In the genomic region with DNA sequence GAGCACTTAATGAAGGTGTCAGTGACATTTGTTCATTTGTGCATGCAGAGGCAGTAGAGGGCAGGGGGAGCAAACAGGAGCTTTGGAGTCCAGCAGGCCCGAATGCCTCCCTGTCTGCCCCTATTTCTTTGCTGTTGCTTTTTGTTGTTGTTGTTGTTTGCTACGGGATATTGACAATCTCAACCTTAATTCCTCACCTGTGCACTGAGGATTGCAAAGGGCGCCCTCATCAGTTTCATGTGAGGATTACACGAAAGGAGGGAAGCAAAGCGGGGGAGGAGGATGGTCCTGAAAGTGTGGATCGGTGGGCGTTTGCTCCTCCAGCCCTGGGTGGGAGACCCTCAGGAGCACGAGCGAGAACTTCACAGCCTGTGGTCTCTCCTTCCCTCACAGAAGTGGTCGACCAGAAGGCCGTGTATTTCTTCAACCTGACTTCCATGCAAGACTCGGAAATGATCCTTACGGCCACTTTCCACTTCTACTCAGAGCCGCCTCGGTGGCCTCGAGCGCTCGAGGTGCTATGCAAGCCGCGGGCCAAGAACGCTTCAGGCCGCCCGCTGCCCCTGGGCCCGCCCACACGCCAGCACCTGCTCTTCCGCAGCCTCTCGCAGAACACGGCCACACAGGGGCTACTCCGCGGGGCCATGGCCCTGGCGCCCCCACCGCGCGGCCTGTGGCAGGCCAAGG, we compare ENCODE assay signal across 12 cellular contexts. TPM values are rescaled to one million over a fixed set of nuclear protein-coding genes. Genes with fewer than 3 reads are reported as not detected.
DNase-seq lines count a peak whose midpoint lies in the region; ATAC-seq, FAIRE-seq and TF ChIP-seq lines count a peak whose summit lies in the region.
"Had no signal": no experiment of that assay in that cellular context is flagged by ENCODE, and none has a peak within 500 bp of the region (broad histone marks: within the 10 kb centered on the region; RNA-seq: fewer than 3 reads in every experiment).

No MANE protein-coding gene starts in this region.

- H3K79me1 ChIP-seq in H1 (ENCODE audit: low read depth, low read length) = no peaks in the 10 kb centered on the region

- TF ChIP-seq CTCF in LNCAP (IDR thresholded peaks at IDR 0.05) (peak; percentile 38; the same call in 1 of the 2 replicates), H1 (IDR thresholded peaks at IDR 0.05; ENCODE audit: control extremely low read depth in 1 of 3, insufficient read depth in 1 of 3, low read depth in 1 of 3, low read length in 3 of 3) (peak; percentile 60 to 81 (median 70)), retinal pigment epithelial cell (conservative IDR thresholded peaks at IDR 0.05; ENCODE audit: low read depth, low read length) (peak; percentile 42)

- no peaks in the 10 kb centered on the region for H3K36me3 ChIP-seq in H1 (ENCODE audit: control insufficient read depth in 2 of 4, insufficient read depth in 4 of 4, low read length in 3 of 4)

- no peak overlapping the region for H3K9ac ChIP-seq in H1 (replicated peaks in 1 of 4; ENCODE audit: extremely low read depth in 1 of 4, low read depth in 3 of 4, low read length in 3 of 4)

- H2AFZ ChIP-seq in H1 (ENCODE audit: low read length) = no peak overlapping the region

- H3K56ac ChIP-seq in H1 (replicated peaks; ENCODE audit: insufficient read length, low read depth, low read length) = no peak overlapping the region

- H3K4me3 Mint-ChIP-seq in activated T-cell treated with anti-CD3 and anti-CD28 coated beads, Interleukin-2, amount 50 U/mL, for 72 hours = no peak overlapping the region
- H3K4me3 Mint-ChIP-seq: dendritic cell treated with granulocyte-macrophage colony-stimulating factor and Interleukin-4, amounts not matched to agents 40 ng/mL and 50 ng/mL, for 4 days; stimulated activated memory B cell treated with anti-CD40 and anti-IgM and Interleukin-4, amounts not matched to agents 10 μg/mL and 1 μg/mL and 100 μg/mL, for 72 hours had no signal

- peak; percentile 68 to 72 for TF ChIP-seq RAD21 in H1 (IDR thresholded peaks at IDR 0.05 in 1 of 2, conservative IDR thresholded peaks at IDR 0.05 in 1 of 2; ENCODE audit: low read depth in 2 of 2, low read length in 2 of 2)

- POLR2A ChIA-PET in H1 (lab: Charles Lee; ENCODE audit: partially characterized antibody) = interaction anchor here (1.2 kb wide), 1 partner anchor 10 kb away, joined by 3 read pairs; no protein-coding TSS in a partner anchor

- H3K4me3 ChIP-seq in H1 (ENCODE audit: extremely low read depth in 1 of 4, insufficient read depth in 2 of 4, low read depth in 3 of 4, low read length in 4 of 4) (no peak overlapping the region), retinal pigment epithelial cell (ENCODE audit: low read length) (no peak overlapping the region)

- no peak overlapping the region for H3K23ac ChIP-seq in H1 (ENCODE audit: insufficient read length)

- TF ChIP-seq POLR2A in H1 (IDR thresholded peaks at IDR 0.05; ENCODE audit: control extremely low read depth in 1 of 2, low read depth in 2 of 2, low read length in 2 of 2) = no peak

- no peaks in the 10 kb centered on the region for H4K20me1 ChIP-seq in H1 (replicated peaks in 1 of 2; ENCODE audit: control insufficient read depth in 1 of 2, insufficient read depth in 2 of 2, low read length in 2 of 2)

- no peak overlapping the region for H2BK20ac ChIP-seq in H1 (ENCODE audit: low read length)

- H3K27ac ChIP-seq in H1 (ENCODE audit: low read depth, low read length) = no peak overlapping the region

- H3K23me2 ChIP-seq in H1 (ENCODE audit: low read depth, low read length) = no peaks in the 10 kb centered on the region

- 0 out of 2 replicates have a peak overlapping the region, but pooled peaks have one; percentile 81 for H2BK15ac ChIP-seq in H1 (ENCODE audit: low read length)

- ATAC-seq in activated T-cell treated with anti-CD3 and anti-CD28 coated beads, Interleukin-2, amount 50 U/mL, for 72 hours (replicated peaks in 1 of 2) = no peak
- no peak for ATAC-seq in GM18519 (IDR thresholded peaks at IDR 0.05; ENCODE audit: low FRiP score, unreplicated experiment)
- ATAC-seq: stimulated activated memory B cell treated with anti-CD40 and anti-IgM and Interleukin-4, amounts not matched to agents 10 μg/mL and 1 μg/mL and 100 μg/mL, for 72 hours had no signal

- no peak overlapping the region for H4K91ac ChIP-seq in H1 (replicated peaks; ENCODE audit: insufficient read length, low read length)

- no peak overlapping the region for H3K4me2 ChIP-seq in H1 (ENCODE audit: insufficient read depth in 1 of 2, low read depth in 2 of 2, low read length in 2 of 2)

- H2BK12ac ChIP-seq in H1 (ENCODE audit: low read depth, low read length) = no peak overlapping the region

- H3K4me1 Mint-ChIP-seq in activated T-cell treated with anti-CD3 and anti-CD28 coated beads, Interleukin-2, amount 50 U/mL, for 72 hours (ENCODE audit: low read depth) = peaks cover 13% of the 10 kb centered on the region

- no peaks in the 10 kb centered on the region for H3K79me2 ChIP-seq in H1 (ENCODE audit: control insufficient read depth in 1 of 2, insufficient read depth in 2 of 2, low read length in 2 of 2)

- H2BK5ac ChIP-seq in H1 (ENCODE audit: low read depth, low read length) = no peak overlapping the region

- no peak overlapping the region for H2AK5ac ChIP-seq in H1 (ENCODE audit: low read depth, low read length)

- no peak for TF ChIP-seq EP300 in H1 (IDR thresholded peaks at IDR 0.05; ENCODE audit: borderline replicate concordance in 1 of 2, low read depth in 2 of 2, low read length in 2 of 2)

- no peaks in the 10 kb centered on the region for H3K36me3 Mint-ChIP-seq in activated T-cell treated with anti-CD3 and anti-CD28 coated beads, Interleukin-2, amount 50 U/mL, for 72 hours (ENCODE audit: insufficient read depth in 2 of 2)
- H3K36me3 Mint-ChIP-seq: stimulated activated memory B cell treated with anti-CD40 and anti-IgM and Interleukin-4, amounts not matched to agents 10 μg/mL and 1 μg/mL and 100 μg/mL, for 72 hours had no signal

- no peak overlapping the region for H3K27ac Mint-ChIP-seq in activated T-cell treated with anti-CD3 and anti-CD28 coated beads, Interleukin-2, amount 50 U/mL, for 72 hours
- H3K27ac Mint-ChIP-seq: dendritic cell treated with granulocyte-macrophage colony-stimulating factor and Interleukin-4, amounts not matched to agents 40 ng/mL and 50 ng/mL, for 4 days; stimulated activated memory B cell treated with anti-CD40 and anti-IgM and Interleukin-4, amounts not matched to agents 10 μg/mL and 1 μg/mL and 100 μg/mL, for 72 hours had no signal

- no peak overlapping the region for H3K4ac ChIP-seq in H1 (replicated peaks; ENCODE audit: insufficient read length, low read depth, low read length)

- H4K8ac ChIP-seq in H1 (ENCODE audit: extremely low read depth, insufficient read depth, low read length) = no peak overlapping the region; the same call in 1 of the 2 replicates

- no peaks in the 10 kb centered on the region for H3K9me3 Mint-ChIP-seq in activated T-cell treated with anti-CD3 and anti-CD28 coated beads, Interleukin-2, amount 50 U/mL, for 72 hours
- H3K9me3 Mint-ChIP-seq: dendritic cell treated with granulocyte-macrophage colony-stimulating factor and Interleukin-4, amounts not matched to agents 40 ng/mL and 50 ng/mL, for 4 days; stimulated activated memory B cell treated with anti-CD40 and anti-IgM and Interleukin-4, amounts not matched to agents 10 μg/mL and 1 μg/mL and 100 μg/mL, for 72 hours had no signal

- no peak overlapping the region for H2BK120ac ChIP-seq in H1 (replicated peaks; ENCODE audit: low read depth, low read length)

- peak; percentile 12 to 21 for DNase-seq in activated T-cell treated with anti-CD3 and anti-CD28 coated beads, Interleukin-2, amount 50 U/mL, for 72 hours
- no peak for DNase-seq in activated T-cell treated with anti-CD3 and anti-CD28 coated beads, Interleukin-2, amount 50 U/mL, for 1 hour
- DNase-seq in H1 (ENCODE audit: low read depth in 1 of 2, low spot score in 2 of 2) (peak in 1 of 2 experiments; percentile 74), retinal pigment epithelial cell (ENCODE audit: low read depth) (no peak), NCI-H187 treated with DMSO at 0.1 percent for 48 hours (lab: John Stamatoyannopoulos, UW) (no peak), H4 (ENCODE audit: low spot score) (no peak)
- DNase-seq: COR-L47 had no signal

- no peak overlapping the region for H3K18ac ChIP-seq in H1 (ENCODE audit: extremely low read depth, low read length)

- H3K14ac ChIP-seq in H1 (ENCODE audit: insufficient read length) = no peak overlapping the region

- no peak for FAIRE-seq in H1 (lab: Jason Lieb, UNC)

- no peak overlapping the region for H4K5ac ChIP-seq in H1 (ENCODE audit: insufficient read length, low read depth, low read length)

- H3K27me3 Mint-ChIP-seq in activated T-cell treated with anti-CD3 and anti-CD28 coated beads, Interleukin-2, amount 50 U/mL, for 72 hours (ENCODE audit: low read depth) = no peaks in the 10 kb centered on the region

- 79% methylated on average over 30 of the region's 34 CpGs; no CpG with 5 or more reads in 1 of the 2 experiments for WGBS in H1 (ENCODE audit: extremely low coverage in 1 of 2, insufficient coverage in 1 of 2, insufficient read length in 1 of 2, insufficient replicate concordance in 2 of 2, low coverage in 1 of 2, low lambda C conversion rate in 2 of 2, missing lambda C conversion rate in 1 of 2), 2 experiments

- peaks cover 0 to 5% (median 0%) of the 10 kb centered on the region in 4 experiments; a peak in 3 of 7 replicates for H3K4me1 ChIP-seq in H1 (replicated peaks in 1 of 4; ENCODE audit: control insufficient read depth in 3 of 4, insufficient read depth in 4 of 4, low read length in 3 of 4)

- CTCF ChIA-PET in H1 (lab: Charles Lee; ENCODE audit: partially characterized antibody) = interaction anchor here (0.6 to 11.8 kb wide), 11 partner anchors 20 to 314 kb away, joined by 3 to 201 read pairs (median 4); no protein-coding TSS in a partner anchor

- H3K9me3 ChIP-seq in H1 (ENCODE audit: insufficient read depth in 2 of 2, low read depth in 1 of 2, low read length in 1 of 2) = no peaks in the 10 kb centered on the region

- no peaks in the 10 kb centered on the region; a peak in 1 of 7 replicates for H3K27me3 ChIP-seq in H1 (replicated peaks in 1 of 4; ENCODE audit: control insufficient read depth in 3 of 4, extremely low read depth in 1 of 4, insufficient read depth in 3 of 4, low read length in 3 of 4)

RNA-seq across cellular contexts. Expression of a gene that starts 9.5 kb away (rescaled TPM):
- under 1 TPM; 0.19 TPM for total RNA-seq in activated T-cell treated with anti-CD3 and anti-CD28 coated beads, Interleukin-2, amount 50 U/mL, for 72 hours
- total RNA-seq in H1 (2021; fragmentation: NEBNext Ultra II Directional; extraction: Animal tissue kit (Norgen Biotek cat#: 25700)) = 0.19 and 0.25 TPM in 2 replicates
- 0.27 and 0.32 TPM in 2 replicates for polyA plus RNA-seq in H1 (2011; rRNA removed)
- polyA plus RNA-seq in H1 (2011; cell fraction: cytosol; rRNA removed) = 0.08 TPM
- 0.21 TPM for polyA plus RNA-seq in H1 (2011; cell fraction: nucleus; rRNA removed)
- 0.14 to 0.24 TPM (median 0.20 TPM) in 4 replicates for polyA plus RNA-seq in H1 (2012, experiment 1 of 2)
- polyA plus RNA-seq in H1 (2012, experiment 2 of 2) = 0.26 TPM
- polyA plus RNA-seq in H1 (2013, experiment 1 of 2) = 0.28 TPM
- polyA plus RNA-seq in H1 (2013, experiment 2 of 2) = 0.24 TPM
- polyA minus RNA-seq in H1 (2011; rRNA and poly(A)+ RNA removed) = 0.10 TPM in 1 of 2 replicates, not detected in the other
- polyA minus RNA-seq in H1 (2011; cell fraction: cytosol; rRNA and poly(A)+ RNA removed) = not detected
- polyA minus RNA-seq in H1 (2011; cell fraction: nucleus; rRNA and poly(A)+ RNA removed) = not detected
- not detected in 2 replicates for total RNA-seq in H4 (2014; rRNA removed; shearing (Covaris generic))
- total RNA-seq: M059J had no signal

RNA-seq across cellular contexts. Expression of a gene that starts 12.7 kb away (rescaled TPM):
- total RNA-seq in activated T-cell treated with anti-CD3 and anti-CD28 coated beads, Interleukin-2, amount 50 U/mL, for 72 hours = not detected
- total RNA-seq in H1 (2021; fragmentation: NEBNext Ultra II Directional; extraction: Animal tissue kit (Norgen Biotek cat#: 25700)) = not detected in 2 replicates
- polyA plus RNA-seq in H1 (2011; rRNA removed) = not detected in 2 replicates
- not detected for polyA plus RNA-seq in H1 (2011; cell fraction: cytosol; rRNA removed)
- polyA plus RNA-seq in H1 (2011; cell fraction: nucleus; rRNA removed) = not detected
- not detected in 4 replicates for polyA plus RNA-seq in H1 (2012, experiment 1 of 2)
- polyA plus RNA-seq in H1 (2012, experiment 2 of 2) = not detected
- polyA plus RNA-seq in H1 (2013, experiment 1 of 2) = not detected
- polyA plus RNA-seq in H1 (2013, experiment 2 of 2) = not detected
- polyA minus RNA-seq in H1 (2011; rRNA and poly(A)+ RNA removed) = not detected in 2 replicates
- not detected for polyA minus RNA-seq in H1 (2011; cell fraction: cytosol; rRNA and poly(A)+ RNA removed)
- not detected for polyA minus RNA-seq in H1 (2011; cell fraction: nucleus; rRNA and poly(A)+ RNA removed)
- not detected in 2 replicates for total RNA-seq in H4 (2014; rRNA removed; shearing (Covaris generic))
- total RNA-seq: M059J had no signal

RNA-seq across cellular contexts. Expression of a gene that starts 38.6 kb away (rescaled TPM):
- not detected for total RNA-seq in activated T-cell treated with anti-CD3 and anti-CD28 coated beads, Interleukin-2, amount 50 U/mL, for 72 hours
- not detected in 2 replicates for total RNA-seq in H1 (2021; fragmentation: NEBNext Ultra II Directional; extraction: Animal tissue kit (Norgen Biotek cat#: 25700))
- polyA plus RNA-seq in H1 (2011; rRNA removed) = not detected in 2 replicates
- not detected for polyA plus RNA-seq in H1 (2011; cell fraction: cytosol; rRNA removed)
- not detected for polyA plus RNA-seq in H1 (2011; cell fraction: nucleus; rRNA removed)
- polyA plus RNA-seq in H1 (2012, experiment 1 of 2) = 0.05 to 0.07 TPM (median 0.07 TPM) in 3 of 4 replicates, not detected in the other
- polyA plus RNA-seq in H1 (2012, experiment 2 of 2) = not detected
- polyA plus RNA-seq in H1 (2013, experiment 1 of 2) = not detected
- polyA plus RNA-seq in H1 (2013, experiment 2 of 2) = not detected
- not detected in 2 replicates for polyA minus RNA-seq in H1 (2011; rRNA and poly(A)+ RNA removed)
- polyA minus RNA-seq in H1 (2011; cell fraction: cytosol; rRNA and poly(A)+ RNA removed) = not detected
- polyA minus RNA-seq in H1 (2011; cell fraction: nucleus; rRNA and poly(A)+ RNA removed) = not detected
- not detected in 2 replicates for total RNA-seq in H4 (2014; rRNA removed; shearing (Covaris generic))
- total RNA-seq: M059J had no signal

Comparison
In these comparisons a context has a peak if more than half of its experiments do, and no peak if none do; other contexts are left out.
1. DNase-seq: peak in activated T-cell treated with anti-CD3 and anti-CD28 coated beads, Interleukin-2, amount 50 U/mL, for 72 hours (2 of 2); none in activated T-cell treated with anti-CD3 and anti-CD28 coated beads, Interleukin-2, amount 50 U/mL, for 1 hour (single experiment), retinal pigment epithelial cell (single experiment), NCI-H187 treated with DMSO at 0.1 percent for 48 hours (single experiment) and H4 (single experiment).
2. Peak in every context shown above with its lines, with median percentiles within 50 percentile points of each other: CTCF ChIP-seq.